In the genomic region with DNA sequence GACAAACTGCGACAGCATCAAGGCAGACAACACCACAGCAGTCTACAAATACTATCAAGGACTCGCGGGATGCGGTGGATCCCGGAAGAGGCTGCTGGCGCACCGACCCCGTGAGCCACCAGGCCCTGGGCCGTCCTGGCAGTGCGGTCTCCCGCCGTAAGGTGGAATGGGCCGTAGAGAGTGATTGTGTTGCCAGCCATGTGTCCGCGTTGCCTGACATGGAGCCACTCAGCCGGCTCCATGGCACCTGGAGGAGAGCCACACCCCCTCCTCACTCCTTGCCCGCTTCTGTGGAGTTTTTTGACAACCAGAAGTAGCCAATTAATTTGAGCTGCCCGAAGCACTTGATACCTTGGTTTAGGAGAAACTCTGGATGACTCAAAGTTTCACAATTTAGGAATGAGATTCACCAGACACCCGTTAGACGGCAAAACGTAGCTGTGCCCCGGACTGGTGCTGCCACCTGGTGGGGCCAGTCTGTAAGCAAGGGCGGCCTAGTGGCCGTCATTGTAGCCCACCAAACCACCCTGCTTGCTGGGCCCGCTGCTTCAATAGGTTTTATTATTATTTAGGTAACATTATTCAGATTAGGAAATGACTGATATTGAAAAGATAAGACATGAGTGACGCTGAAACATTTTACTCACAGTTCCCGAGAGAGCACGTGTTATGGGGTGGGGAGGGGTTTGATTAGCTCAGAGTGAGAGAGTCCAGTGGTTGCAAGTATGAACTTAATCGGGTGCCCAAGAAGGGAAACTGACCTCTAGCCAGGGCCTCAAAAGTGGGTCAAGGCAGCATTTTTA, we compare ENCODE assay signal across 8 cellular contexts. TPM values are rescaled to one million over a fixed set of nuclear protein-coding genes. Genes with fewer than 3 reads are reported as not detected.
DNase-seq lines count a peak whose midpoint lies in the region; ATAC-seq and TF ChIP-seq lines count a peak whose summit lies in the region.

No MANE protein-coding gene starts in this region.

- TF ChIP-seq CTCF in fibroblast of pulmonary artery (IDR thresholded peaks at IDR 0.05; ENCODE audit: low read length, missing control alignments): no peak
- TF ChIP-seq CTCF in omental fat pad (IDR thresholded peaks at IDR 0.05): peak in 2 of 3 donors; percentile 46 to 55
- TF ChIP-seq CTCF in testis (IDR thresholded peaks at IDR 0.05): peak; percentile 84 to 90 (median 89)

- H3K9me3 ChIP-seq in testis: no peaks in the 10 kb centered on the region

- DNase-seq in DMS153 (lab: John Stamatoyannopoulos, UW) (peak; percentile 26), HT-29 (ENCODE audit: low spot score) (peak; percentile 80), RKO (ENCODE audit: low spot score) (peak; percentile 80), fibroblast of pulmonary artery (ENCODE audit: low read depth) (peak; percentile 87), omental fat pad (ENCODE audit: low spot score) (peak; percentile 58), testis (peak; percentile 79)
- DNase-seq in activated T-helper 2 cell treated with anti-CD3 and anti-CD28 coated beads, Interferon-gamma antibody, Interleukin-2, Interleukin-4, amounts not matched to agents 10 μg/mL and 5 μg/mL and 100 μg/mL, durations not matched to agents 14 hours and 24 hours and 36 hours (ENCODE audit: low spot score): peak; percentile 45

- H3K9me3 Mint-ChIP-seq in activated T-helper 2 cell treated with anti-CD3 and anti-CD28 coated beads, Interferon-gamma antibody, Interleukin-2, Interleukin-4, amounts not matched to agents 10 μg/mL and 5 μg/mL and 100 μg/mL, durations not matched to agents 14 hours and 24 hours and 36 hours: no peaks in the 10 kb centered on the region

- no peaks in the 10 kb centered on the region for H3K27me3 ChIP-seq in testis

- H3K4me3 Mint-ChIP-seq in activated T-helper 2 cell treated with anti-CD3 and anti-CD28 coated beads, Interferon-gamma antibody, Interleukin-2, Interleukin-4, amounts not matched to agents 10 μg/mL and 5 μg/mL and 100 μg/mL, durations not matched to agents 14 hours and 24 hours and 36 hours (ENCODE audit: low read depth): no peak overlapping the region

- WGBS in testis, 2 donors: 11 to 12% methylated on average over 14 to 29 of the region's 29 CpGs

- peaks cover 36% of the 10 kb centered on the region for H3K27me3 Mint-ChIP-seq in activated T-helper 2 cell treated with anti-CD3 and anti-CD28 coated beads, Interferon-gamma antibody, Interleukin-2, Interleukin-4, amounts not matched to agents 10 μg/mL and 5 μg/mL and 100 μg/mL, durations not matched to agents 14 hours and 24 hours and 36 hours (ENCODE audit: low read depth)

- intact Hi-C loops in activated T-helper 2 cell treated with anti-CD3 and anti-CD28 coated beads, Interferon-gamma antibody, Interleukin-2, Interleukin-4, amounts not matched to agents 10 μg/mL and 5 μg/mL and 100 μg/mL, durations not matched to agents 14 hours and 24 hours and 36 hours (cut with micrococcal nuclease): loop anchor here (1.0 to 10.0 kb wide), 3 partner anchors 151 to 396 kb away; partner anchors contain the start of gene SMPD4
- intact Hi-C loops in testis (cut with DNase I; ENCODE audit: low total_unique reads): no loop called here

- peak; percentile 64 for ATAC-seq in GM19463 (IDR thresholded peaks at IDR 0.05; ENCODE audit: unreplicated experiment)
- ATAC-seq in omental fat pad (ENCODE audit: low FRiP score): peak; percentile 98

- no peak overlapping the region for H3K27ac ChIP-seq in testis

- peaks cover 4% of the 10 kb centered on the region for H3K4me1 ChIP-seq in testis

- no peaks in the 10 kb centered on the region for H3K36me3 ChIP-seq in testis (ENCODE audit: low read depth, missing control alignments)

- no peak for TF ChIP-seq POLR2A in testis (IDR thresholded peaks at IDR 0.05)

- H3K4me3 ChIP-seq in fibroblast of pulmonary artery (replicated peaks; ENCODE audit: low read depth, low read length): no peak overlapping the region
- H3K4me3 ChIP-seq in testis: peak overlapping the region in 1 of 2 donors; percentile 30

- no peak overlapping the region for H3K27ac Mint-ChIP-seq in activated T-helper 2 cell treated with anti-CD3 and anti-CD28 coated beads, Interferon-gamma antibody, Interleukin-2, Interleukin-4, amounts not matched to agents 10 μg/mL and 5 μg/mL and 100 μg/mL, durations not matched to agents 14 hours and 24 hours and 36 hours

- H3K36me3 Mint-ChIP-seq in activated T-helper 2 cell treated with anti-CD3 and anti-CD28 coated beads, Interferon-gamma antibody, Interleukin-2, Interleukin-4, amounts not matched to agents 10 μg/mL and 5 μg/mL and 100 μg/mL, durations not matched to agents 14 hours and 24 hours and 36 hours (ENCODE audit: low read depth): no peaks in the 10 kb centered on the region

- peaks cover 5% of the 10 kb centered on the region for H3K4me1 Mint-ChIP-seq in activated T-helper 2 cell treated with anti-CD3 and anti-CD28 coated beads, Interferon-gamma antibody, Interleukin-2, Interleukin-4, amounts not matched to agents 10 μg/mL and 5 μg/mL and 100 μg/mL, durations not matched to agents 14 hours and 24 hours and 36 hours (ENCODE audit: low read depth)

RNA-seq across cellular contexts. Expression of gene IMP4, which starts 10.2 kb away (rescaled TPM):
- 170 and 172 TPM in 2 replicates for total RNA-seq in HT-29 (2014; rRNA removed; shearing (Covaris generic))
- total RNA-seq in activated T-helper 2 cell treated with anti-CD3 and anti-CD28 coated beads, Interferon-gamma antibody, Interleukin-2, Interleukin-4, amounts not matched to agents 10 μg/mL and 5 μg/mL and 100 μg/mL, durations not matched to agents 14 hours and 24 hours and 36 hours: 136 and 142 TPM in 2 replicates
- total RNA-seq in omental fat pad (100 to 1,000 TPM; 102 to 221 (median 130) TPM), testis (100 to 1,000 TPM; 103 to 109 TPM)
- 57.1 TPM for polyA plus RNA-seq in testis (ENCODE audit: insufficient read depth, low read depth, low replicate concordance)

RNA-seq across cellular contexts. Expression of gene PTPN18, which starts 23.4 kb away (rescaled TPM):
- 67.5 and 76.0 TPM in 2 replicates for total RNA-seq in HT-29 (2014; rRNA removed; shearing (Covaris generic))
- 72.6 and 72.9 TPM in 2 replicates for total RNA-seq in activated T-helper 2 cell treated with anti-CD3 and anti-CD28 coated beads, Interferon-gamma antibody, Interleukin-2, Interleukin-4, amounts not matched to agents 10 μg/mL and 5 μg/mL and 100 μg/mL, durations not matched to agents 14 hours and 24 hours and 36 hours
- total RNA-seq in omental fat pad (100 to 1,000 TPM in 1 of 4 donors, 10 to 100 TPM in 3; 43.1 to 104 (median 57.0) TPM), testis (10 to 100 TPM; 23.4 to 33.0 TPM)
- polyA plus RNA-seq in testis (ENCODE audit: insufficient read depth, low read depth, low replicate concordance): 23.3 TPM

Comparison
In these comparisons a context has a peak if more than half of its experiments do, and no peak if none do; other contexts are left out.
1. DNase-seq: peak in every context shown above with its lines; median percentile 87 in fibroblast of pulmonary artery; 80 in HT-29; 80 in RKO; 79 in testis; 58 in omental fat pad; 45 in activated T-helper 2 cell treated with anti-CD3 and anti-CD28 coated beads, Interferon-gamma antibody, Interleukin-2, Interleukin-4, amounts not matched to agents 10 μg/mL and 5 μg/mL and 100 μg/mL, durations not matched to agents 14 hours and 24 hours and 36 hours; 26 in DMS153.